ENCODE assay signal across 36 cellular contexts in genomic region chrX:111394581-111394980, GRCh38. TPM values are rescaled to one million over a fixed set of nuclear protein-coding genes. Genes with fewer than 3 reads are reported as not detected.
"Had no signal": no experiment of that assay in that cellular context is flagged by ENCODE, and none has a peak within 500 bp of the region (broad histone marks: within the 10 kb centered on the region; RNA-seq: fewer than 3 reads in every experiment).

No MANE protein-coding gene starts in this region.

- H3K36me3 ChIP-seq: breast epithelium, cardiac muscle cell, esophagus squamous epithelium, gastroesophageal sphincter, WERI-Rb-1 had no signal

- H3K4me3 Mint-ChIP-seq: activated B cell treated with CpG ODN at 0.5 μM for 24 hours; activated CD8-positive, alpha-beta T cell treated with anti-CD3 and anti-CD28 coated beads for 36 hours; activated naive CD8-positive, alpha-beta T cell; activated T-cell treated with anti-CD3 and anti-CD28 coated beads, Interleukin-2, amount 50 U/mL, for 4 hours; activated T-helper 17 cell treated with anti-CD3 and anti-CD28 coated beads, Interleukin-2, amount 50 U/mL, for 72 hours; central memory CD8-positive, alpha-beta T cell; dendritic cell treated with granulocyte-macrophage colony-stimulating factor and Interleukin-4, amounts not matched to agents 40 ng/mL and 50 ng/mL, for 4 days; endodermal cell; T-helper 17 cell; T-helper 2 cell treated with Interferon-gamma antibody and Interleukin-4, amounts not matched to agents 5 μg/mL and 100 μg/mL, for 36 hours had no signal

- H3K9me3 ChIP-seq: breast epithelium, esophagus squamous epithelium, gastroesophageal sphincter had no signal

- H3K27me3 Mint-ChIP-seq: activated B cell treated with CpG ODN at 0.5 μM for 24 hours; activated CD8-positive, alpha-beta T cell treated with anti-CD3 and anti-CD28 coated beads for 36 hours; activated naive CD8-positive, alpha-beta T cell; central memory CD8-positive, alpha-beta T cell; dendritic cell treated with granulocyte-macrophage colony-stimulating factor and Interleukin-4, amounts not matched to agents 40 ng/mL and 50 ng/mL, for 4 days; T-helper 17 cell had no signal

- ATAC-seq: activated CD4-positive, CD25-positive, alpha-beta regulatory T cell treated with anti-CD3 and anti-CD28 coated beads, Interleukin-2, amount 50 U/mL, for 24 hours; activated CD8-positive, alpha-beta T cell treated with anti-CD3 and anti-CD28 coated beads for 36 hours; activated T-cell treated with anti-CD3 and anti-CD28 coated beads, Interleukin-2, amount 50 U/mL, for 4 hours; activated T-helper 17 cell treated with anti-CD3 and anti-CD28 coated beads, Interleukin-2, amount 50 U/mL, for 72 hours; gastroesophageal sphincter; T-helper 17 cell had no signal

- H3K4me1 Mint-ChIP-seq: activated B cell treated with CpG ODN at 0.5 μM for 24 hours; activated T-helper 17 cell treated with anti-CD3 and anti-CD28 coated beads, Interleukin-2, amount 50 U/mL, for 72 hours; central memory CD8-positive, alpha-beta T cell; T-helper 17 cell had no signal

- H3K27ac ChIP-seq: breast epithelium, cardiac muscle cell, coronary artery, dorsolateral prefrontal cortex, epithelial cell of prostate, esophagus squamous epithelium, gastroesophageal sphincter, WERI-Rb-1 had no signal

- H3K27me3 ChIP-seq: cardiac muscle cell, esophagus squamous epithelium, gastroesophageal sphincter had no signal

- DNase-seq: activated B cell treated with CpG ODN at 0.5 μM for 24 hours; activated CD4-positive, alpha-beta T cell treated with anti-CD3 and anti-CD28 coated beads for 48 hours; activated CD4-positive, alpha-beta T cell treated with anti-CD3 and anti-CD28 coated beads, Interleukin-2, amount 50 U/mL, for 1 hour; activated CD4-positive, alpha-beta T cell treated with anti-CD3 and anti-CD28 coated beads, Interleukin-2, amount 50 U/mL, for 48 hours; activated CD8-positive, alpha-beta memory T cell treated with anti-CD3 and anti-CD28 coated beads for 24 hours; activated CD8-positive, alpha-beta T cell treated with anti-CD3 and anti-CD28 coated beads for 36 hours; activated effector memory CD4-positive, alpha-beta T cell treated with Interleukin-2 at 50 U/mL for 16 hours; activated gamma-delta T cell treated with Interleukin-2 at 50 U/mL for 16 hours; activated naive CD4-positive, alpha-beta T cell treated with anti-CD3 and anti-CD28 coated beads, Interleukin-2, amount 50 U/mL, for 16 hours; activated naive CD4-positive, alpha-beta T cell treated with Interleukin-2 at 50 U/mL for 16 hours; activated T-cell treated with anti-CD3 and anti-CD28 coated beads, Interleukin-2, amount 50 U/mL, for 4 hours; amniotic stem cell; anterior cingulate cortex; dorsolateral prefrontal cortex; effector memory CD4-positive, alpha-beta T cell; endodermal cell; esophagus squamous epithelium; foreskin melanocyte; T-helper 1 cell; T-helper 17 cell; T1000; WERI-Rb-1 had no signal

- H3K36me3 Mint-ChIP-seq: activated naive CD8-positive, alpha-beta T cell had no signal

- H3K9me3 Mint-ChIP-seq: activated B cell treated with CpG ODN at 0.5 μM for 24 hours; activated CD8-positive, alpha-beta T cell treated with anti-CD3 and anti-CD28 coated beads for 36 hours; activated T-cell treated with anti-CD3 and anti-CD28 coated beads, Interleukin-2, amount 50 U/mL, for 4 hours; activated T-helper 17 cell treated with anti-CD3 and anti-CD28 coated beads, Interleukin-2, amount 50 U/mL, for 72 hours; central memory CD8-positive, alpha-beta T cell; dendritic cell treated with granulocyte-macrophage colony-stimulating factor and Interleukin-4, amounts not matched to agents 40 ng/mL and 50 ng/mL, for 4 days; endodermal cell; T-helper 2 cell treated with Interferon-gamma antibody and Interleukin-4, amounts not matched to agents 5 μg/mL and 100 μg/mL, for 36 hours had no signal

- H3K4me1 ChIP-seq: breast epithelium, esophagus squamous epithelium, gastroesophageal sphincter had no signal

- H3K4me3 ChIP-seq: breast epithelium, cardiac muscle cell, coronary artery, dorsolateral prefrontal cortex, esophagus squamous epithelium, gastroesophageal sphincter had no signal

- H3K27ac Mint-ChIP-seq: activated B cell treated with CpG ODN at 0.5 μM for 24 hours; activated CD8-positive, alpha-beta T cell treated with anti-CD3 and anti-CD28 coated beads for 36 hours; activated naive CD8-positive, alpha-beta T cell; activated T-helper 17 cell treated with anti-CD3 and anti-CD28 coated beads, Interleukin-2, amount 50 U/mL, for 72 hours; dendritic cell treated with granulocyte-macrophage colony-stimulating factor and Interleukin-4, amounts not matched to agents 40 ng/mL and 50 ng/mL, for 4 days; endodermal cell; T-helper 17 cell; T-helper 2 cell treated with Interferon-gamma antibody and Interleukin-4, amounts not matched to agents 5 μg/mL and 100 μg/mL, for 36 hours had no signal

RNA-seq across cellular contexts. Expression of gene DCX, which starts 17.4 kb away (rescaled TPM):
- total RNA-seq: activated B cell treated with CpG ODN at 0.5 μM for 24 hours; activated CD8-positive, alpha-beta T cell treated with anti-CD3 and anti-CD28 coated beads for 36 hours; activated T-cell treated with anti-CD3 and anti-CD28 coated beads, Interleukin-2, amount 50 U/mL, for 4 hours; activated T-helper 17 cell treated with anti-CD3 and anti-CD28 coated beads, Interleukin-2, amount 50 U/mL, for 72 hours; fibroblast of lung; fibroblast of villous mesenchyme; glomerular endothelial cell; T-helper 17 cell had no signal
- polyA plus RNA-seq: fibroblast of lung had no signal
